In the genomic region with DNA sequence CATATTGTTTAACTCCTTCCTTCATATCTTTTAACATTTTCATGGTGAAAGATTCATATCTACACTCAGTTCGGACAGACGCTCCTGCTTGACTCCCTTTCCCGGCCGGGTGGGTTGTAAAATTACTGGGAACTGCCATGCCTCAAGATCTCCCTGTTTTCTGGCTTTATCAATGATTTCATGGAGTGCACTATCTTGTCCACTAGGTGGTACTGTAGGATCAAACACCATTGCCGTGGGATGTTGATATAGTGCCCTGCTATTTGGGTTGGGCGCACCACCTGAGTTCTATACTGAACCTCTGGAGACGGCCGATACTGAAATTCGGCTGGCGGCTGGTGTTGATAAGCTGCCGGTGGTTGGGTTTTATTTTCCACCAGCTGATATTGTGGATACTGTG, we compare ENCODE assay signal across 10 cellular contexts.
DNase-seq lines count a peak whose midpoint lies in the region; ATAC-seq lines count a peak whose summit lies in the region.
"Had no signal": no experiment of that assay in that cellular context is flagged by ENCODE, and none has a peak within 500 bp of the region (broad histone marks: within the 10 kb centered on the region; RNA-seq: fewer than 3 reads in every experiment).

No MANE protein-coding gene starts in this region.

- ATAC-seq in stimulated activated naive CD8-positive, alpha-beta T cell treated with anti-CD3 and anti-CD28 coated beads, Interleukin-15, amount 100 ng/mL, for 72 hours: peak; percentile 85
- no peak for ATAC-seq in HG03432 (IDR thresholded peaks at IDR 0.05; ENCODE audit: unreplicated experiment)

- peak; percentile 47 for DNase-seq in activated CD8-positive, alpha-beta memory T cell treated with anti-CD3 and anti-CD28 coated beads, Interleukin-2, amount 50 U/mL, for 48 hours
- DNase-seq in activated CD8-positive, alpha-beta memory T cell treated with anti-CD3 and anti-CD28 coated beads, Interleukin-2, amount 50 U/mL, for 4 hours: no peak
- peak; percentile 33 for DNase-seq in RPMI8226
- peak; percentile 23 for DNase-seq in fibroblast of peridontal ligament (ENCODE audit: extremely low read depth)
- DNase-seq in stimulated activated naive CD8-positive, alpha-beta T cell treated with anti-CD3 and anti-CD28 coated beads, Interleukin-15, amount 100 ng/mL, for 72 hours: peak; percentile 20 to 39
- DNase-seq in HuH-7.5 (ENCODE audit: low spot score): no peak
- no peak for DNase-seq in NCI-H187 (lab: John Stamatoyannopoulos, UW)
- DNase-seq: SHP77; stimulated activated naive B cell treated with anti-CD40 and anti-IgM and Interleukin-4, amounts not matched to agents 10 μg/mL and 1 μg/mL and 100 μg/mL, for 72 hours had no signal

- no peaks in the 10 kb centered on the region for H3K27me3 Mint-ChIP-seq in stimulated activated naive CD8-positive, alpha-beta T cell treated with anti-CD3 and anti-CD28 coated beads, Interleukin-15, amount 100 ng/mL, for 72 hours
- H3K27me3 Mint-ChIP-seq: stimulated activated naive B cell treated with anti-CD40 and anti-IgM and Interleukin-4, amounts not matched to agents 10 μg/mL and 1 μg/mL and 100 μg/mL, for 72 hours had no signal

- no peaks in the 10 kb centered on the region for H3K9me3 Mint-ChIP-seq in stimulated activated naive CD8-positive, alpha-beta T cell treated with anti-CD3 and anti-CD28 coated beads, Interleukin-15, amount 100 ng/mL, for 72 hours
- H3K9me3 Mint-ChIP-seq: stimulated activated naive B cell treated with anti-CD40 and anti-IgM and Interleukin-4, amounts not matched to agents 10 μg/mL and 1 μg/mL and 100 μg/mL, for 72 hours had no signal

- no peak overlapping the region for H3K4me3 Mint-ChIP-seq in stimulated activated naive CD8-positive, alpha-beta T cell treated with anti-CD3 and anti-CD28 coated beads, Interleukin-15, amount 100 ng/mL, for 72 hours
- H3K4me3 Mint-ChIP-seq: stimulated activated naive B cell treated with anti-CD40 and anti-IgM and Interleukin-4, amounts not matched to agents 10 μg/mL and 1 μg/mL and 100 μg/mL, for 72 hours had no signal

- no peak overlapping the region for H3K27ac Mint-ChIP-seq in stimulated activated naive CD8-positive, alpha-beta T cell treated with anti-CD3 and anti-CD28 coated beads, Interleukin-15, amount 100 ng/mL, for 72 hours
- H3K27ac Mint-ChIP-seq: stimulated activated naive B cell treated with anti-CD40 and anti-IgM and Interleukin-4, amounts not matched to agents 10 μg/mL and 1 μg/mL and 100 μg/mL, for 72 hours had no signal

- peaks cover 5% of the 10 kb centered on the region for H3K4me1 Mint-ChIP-seq in stimulated activated naive CD8-positive, alpha-beta T cell treated with anti-CD3 and anti-CD28 coated beads, Interleukin-15, amount 100 ng/mL, for 72 hours
- H3K4me1 Mint-ChIP-seq: stimulated activated naive B cell treated with anti-CD40 and anti-IgM and Interleukin-4, amounts not matched to agents 10 μg/mL and 1 μg/mL and 100 μg/mL, for 72 hours had no signal

Comparison
In these comparisons a context has a peak if more than half of its experiments do, and no peak if none do; other contexts are left out.
1. DNase-seq: peak in activated CD8-positive, alpha-beta memory T cell treated with anti-CD3 and anti-CD28 coated beads, Interleukin-2, amount 50 U/mL, for 48 hours (single experiment), RPMI8226 (single experiment), fibroblast of peridontal ligament (single experiment) and stimulated activated naive CD8-positive, alpha-beta T cell treated with anti-CD3 and anti-CD28 coated beads, Interleukin-15, amount 100 ng/mL, for 72 hours (2 of 2); none in activated CD8-positive, alpha-beta memory T cell treated with anti-CD3 and anti-CD28 coated beads, Interleukin-2, amount 50 U/mL, for 4 hours (single experiment), HuH-7.5 (single experiment) and NCI-H187 (0 of 2).